Comparison of ENCODE assay signal across 8 cellular contexts in genomic region chr2:73111300-73112025, GRCh38. TPM values are rescaled to one million over a fixed set of nuclear protein-coding genes. Genes with fewer than 3 reads are reported as not detected.
DNase-seq lines count a peak whose midpoint lies in the region; ATAC-seq and TF ChIP-seq lines count a peak whose summit lies in the region.

No MANE protein-coding gene starts in this region.

- H3K36me3 ChIP-seq in HEK293 (ENCODE audit: control insufficient read depth in 2 of 2, insufficient read depth in 1 of 2, low read length in 2 of 2) = peaks cover 0 to 9% of the 10 kb centered on the region in 2 experiments; a peak in 1 of 3 replicates
- no peaks in the 10 kb centered on the region for H3K36me3 ChIP-seq in esophagus squamous epithelium
- no peaks in the 10 kb centered on the region for H3K36me3 ChIP-seq in Karpas-422 (ENCODE audit: insufficient read depth, low read length)

- no peak for ATAC-seq in natural killer cell

- TF ChIP-seq CTCF in AG04450 (IDR thresholded peaks at IDR 0.05; ENCODE audit: low read depth, low read length) (no peak), HEK293 (tag by site-specific recombination; IDR thresholded peaks at IDR 0.05) (no peak), WI38 (IDR thresholded peaks at IDR 0.05; ENCODE audit: low read depth, low read length) (no peak), esophagus squamous epithelium (IDR thresholded peaks at IDR 0.05) (no peak), natural killer cell (IDR thresholded peaks at IDR 0.05) (no peak)

- DNase-seq in AG04450 (ENCODE audit: low read depth, low spot score) (no peak), esophagus squamous epithelium (lab: John Stamatoyannopoulos, UW) (no peak), natural killer cell (no peak), NCI-H2227 (lab: John Stamatoyannopoulos, UW; ENCODE audit: unreplicated experiment) (no peak), Karpas-422 (no peak), amniotic stem cell (lab: John Stamatoyannopoulos, UW) (no peak)

- no peak overlapping the region for H2AFZ ChIP-seq in Karpas-422 (ENCODE audit: low read length)

- 4 to 29% methylated on average over 3 to 13 of the region's 14 CpGs for WGBS in esophagus squamous epithelium, 2 donors

- intact Hi-C loops in esophagus squamous epithelium (cut with DNase I) (no loop called here), natural killer cell (cut with micrococcal nuclease) (loop anchor here (1.0 kb wide), 1 partner anchor 40 kb away; the partner anchor contains the start of gene SFXN5)

- no peak overlapping the region for H3K9ac ChIP-seq in Karpas-422 (ENCODE audit: low read length)

- no peaks in the 10 kb centered on the region for H3K36me3 Mint-ChIP-seq in natural killer cell

- peak overlapping the region; percentile 84 for H3K4me3 ChIP-seq in AG04450 (ENCODE audit: low read depth, low read length)
- peak overlapping the region; percentile 64 for H3K4me3 ChIP-seq in HEK293 (ENCODE audit: low read depth, low read length)
- H3K4me3 ChIP-seq in WI38 (ENCODE audit: low read depth, low read length) = peak overlapping the region; percentile 83
- H3K4me3 ChIP-seq in esophagus squamous epithelium = peak overlapping the region; percentile 70 to 91 (median 82)
- no peak overlapping the region for H3K4me3 ChIP-seq in Karpas-422 (ENCODE audit: low read length)

- no peak for TF ChIP-seq POLR2A in esophagus squamous epithelium (IDR thresholded peaks at IDR 0.05)

- H3K4me3 Mint-ChIP-seq in natural killer cell = peak overlapping the region; percentile 90

- H3K4me2 ChIP-seq in Karpas-422 (ENCODE audit: low read depth, low read length, poor library complexity, severe bottlenecking) = no peak overlapping the region

- no peaks in the 10 kb centered on the region for H4K20me1 ChIP-seq in Karpas-422 (ENCODE audit: insufficient read depth, low read depth, low read length)

- peaks cover 3% of the 10 kb centered on the region for H3K9me3 ChIP-seq in AG04450 (ENCODE audit: control insufficient read depth, insufficient read depth, low read length)
- no peaks in the 10 kb centered on the region for H3K9me3 ChIP-seq in HEK293 (ENCODE audit: control insufficient read depth, insufficient read depth, low read depth, low read length)
- no peaks in the 10 kb centered on the region for H3K9me3 ChIP-seq in esophagus squamous epithelium
- H3K9me3 ChIP-seq in Karpas-422 (ENCODE audit: low read length) = no peaks in the 10 kb centered on the region

- H3K9me2 ChIP-seq in Karpas-422 (replicated peaks; ENCODE audit: insufficient read depth, low read length) = no peaks in the 10 kb centered on the region

- H3K27me3 ChIP-seq in AG04450 (ENCODE audit: control insufficient read depth, insufficient read depth, low read length) (no peaks in the 10 kb centered on the region), esophagus squamous epithelium (no peaks in the 10 kb centered on the region), Karpas-422 (ENCODE audit: low read length) (no peaks in the 10 kb centered on the region)

- CTCF ChIA-PET in AG04450 (lab: Charles Lee) (interaction anchor here (0.6 to 2.5 kb wide), 6 partner anchors 26 to 119 kb away, joined by 3 to 14 read pairs (median 5); no protein-coding TSS in a partner anchor), HEK293 (lab: Yijun Ruan, JAX) (interaction anchor here (0.7 to 2.9 kb wide), 5 partner anchors 9 to 1565 kb away, joined by 3 to 16 read pairs (median 4); no protein-coding TSS in a partner anchor)

- POLR2A ChIA-PET in AG04450 (lab: Yijun Ruan, JAX) (interaction anchor here (0.9 to 1.4 kb wide), 2 partner anchors 19 to 22 kb away, joined by 4 to 5 read pairs; no protein-coding TSS in a partner anchor), HEK293 (lab: Yijun Ruan, JAX) (interaction anchor here (0.5 to 2.3 kb wide), 11 partner anchors 12 to 285 kb away, joined by 3 to 9 read pairs (median 4); partner anchors contain the start of genes ALMS1, CCT7, SFXN5 and SPR)

- peaks cover 0 to 17% of the 10 kb centered on the region in 2 donors for H3K27me3 Mint-ChIP-seq in natural killer cell (ENCODE audit: low read depth in 2 of 2)

- H3K4me1 ChIP-seq in HEK293 (ENCODE audit: control insufficient read depth, insufficient read depth, low read length) (peaks cover 17% of the 10 kb centered on the region; the same call in 1 of the 2 replicates), esophagus squamous epithelium (peaks cover 31 to 68% (median 34%) of the 10 kb centered on the region in 3 donors), Karpas-422 (ENCODE audit: low read length) (peaks cover 10% of the 10 kb centered on the region)

- H3K4me1 Mint-ChIP-seq in natural killer cell = peaks cover 16 to 35% of the 10 kb centered on the region in 2 donors

- H3K27ac ChIP-seq in AG04450 (ENCODE audit: low read depth, low read length) (peak overlapping the region; percentile 86), HEK293 (ENCODE audit: extremely low read depth, low read depth, low read length) (peak overlapping the region; percentile 90), esophagus squamous epithelium (peak overlapping the region; percentile 84 to 96 (median 92)), Karpas-422 (ENCODE audit: low read length) (no peak overlapping the region)

- no peaks in the 10 kb centered on the region for H3K79me2 ChIP-seq in Karpas-422 (ENCODE audit: low read length)

- H3K9me3 Mint-ChIP-seq in natural killer cell = no peaks in the 10 kb centered on the region

- peak overlapping the region in 1 of 2 donors; percentile 77 for H3K27ac Mint-ChIP-seq in natural killer cell

TF ChIP-seq in HEK293, 187 proteins besides CTCF, POLR2A, EP300 and RAD21 (continues in another document):
- peak; percentile 68 for TF ChIP-seq ZNF692 (tag by site-specific recombination; IDR thresholded peaks at IDR 0.05)
- peak; percentile 48 for TF ChIP-seq ZNF335 (tag by site-specific recombination; conservative IDR thresholded peaks at IDR 0.05)
- TF ChIP-seq REST (tag by site-specific recombination; IDR thresholded peaks at IDR 0.05) = no peak
- TF ChIP-seq ZBTB17 (tag by site-specific recombination; IDR thresholded peaks at IDR 0.05) = peak; percentile 13; the same call in 1 of the 2 replicates
- TF ChIP-seq ZNF791 (tag by site-specific recombination; IDR thresholded peaks at IDR 0.05) = no peak

RNA-seq across cellular contexts. Expression of gene RAB11FIP5, which starts 1.3 kb away (rescaled TPM):
- polyA plus RNA-seq in AG04450 (2011; rRNA removed) = 29.6 and 37.5 TPM in 2 replicates
- polyA minus RNA-seq in AG04450 (2011; rRNA and poly(A)+ RNA removed) = 54.0 and 57.0 TPM in 2 replicates
- 10 to 100 TPM; 12.2 to 19.6 (median 16.6) TPM for total RNA-seq in esophagus squamous epithelium
- 10 to 100 TPM in 2 of 3 donors, 1 to 10 TPM in 1; 4.9 to 15.9 (median 11.2) TPM for total RNA-seq in natural killer cell
- total RNA-seq in Karpas-422 (2014; rRNA removed; shearing (Covaris generic); ENCODE audit: low replicate concordance) = 0.14 TPM in 1 of 2 replicates, not detected in the other

RNA-seq across cellular contexts. Expression of gene SFXN5, which starts 40.0 kb away (rescaled TPM):
- 11.8 and 13.7 TPM in 2 replicates for polyA plus RNA-seq in AG04450 (2011; rRNA removed)
- polyA minus RNA-seq in AG04450 (2011; rRNA and poly(A)+ RNA removed) = 16.3 and 24.6 TPM in 2 replicates
- 10 to 100 TPM in 3 of 4 donors, 1 to 10 TPM in 1; 4.2 to 16.4 (median 12.7) TPM for total RNA-seq in esophagus squamous epithelium
- total RNA-seq in natural killer cell = 10 to 100 TPM; 15.3 to 22.3 (median 19.8) TPM
- 4.2 and 5.1 TPM in 2 replicates for total RNA-seq in Karpas-422 (2014; rRNA removed; shearing (Covaris generic); ENCODE audit: low replicate concordance)
